ENCODE assay signal across 8 cellular contexts in genomic region chr12:4031703-4032291, GRCh38.
A peak's percentile ranks its signal among the peaks of the same experiment; 100 is the strongest.
DNase-seq lines count a peak whose midpoint lies in the region.

No MANE protein-coding gene starts in this region.

- no peaks in the 10 kb centered on the region for H3K27me3 ChIP-seq in CD8-positive, alpha-beta memory T cell (ENCODE audit: insufficient read depth, low read length, poor library complexity, severe bottlenecking)
- H3K27me3 ChIP-seq in SJCRH30 (no peaks in the 10 kb centered on the region), trophoblast cell (ENCODE audit: insufficient read depth, low read length) (no peaks in the 10 kb centered on the region)

- POLR2A ChIA-PET in CD8-positive, alpha-beta memory T cell (lab: Charles Lee): interaction anchor here (0.7 kb wide), 1 partner anchor 134 kb away, joined by 3 read pairs; no protein-coding TSS in a partner anchor

- no peak overlapping the region for H3K27ac ChIP-seq in CD8-positive, alpha-beta memory T cell (ENCODE audit: low read depth, low read length)
- peak overlapping the region; percentile 95 for H3K27ac ChIP-seq in SJCRH30
- peak overlapping the region; percentile 91 for H3K27ac ChIP-seq in trophoblast cell (ENCODE audit: low read depth, low read length)

- peaks cover 25% of the 10 kb centered on the region for H3K4me1 ChIP-seq in CD8-positive, alpha-beta memory T cell (ENCODE audit: insufficient read depth, low read length)
- H3K4me1 ChIP-seq in SJCRH30: peaks cover 57% of the 10 kb centered on the region
- peaks cover 26 to 30% of the 10 kb centered on the region in 2 experiments for H3K4me1 ChIP-seq in trophoblast cell (ENCODE audit: control insufficient read depth in 1 of 2, insufficient read depth in 2 of 2, low read length in 2 of 2)

- H4K91ac ChIP-seq in trophoblast cell (ENCODE audit: low read depth, low read length): peak overlapping the region; percentile 100

- peaks cover 4% of the 10 kb centered on the region for H3K79me2 ChIP-seq in trophoblast cell (ENCODE audit: control insufficient read depth, insufficient read depth, low read length, poor library complexity)

- H3K4me3 Mint-ChIP-seq in CD8-positive, alpha-beta memory T cell: peak overlapping the region; percentile 59 to 79 (median 69)

- peak overlapping the region; percentile 59 for H3K4ac ChIP-seq in trophoblast cell (ENCODE audit: low read depth, low read length)

- H2BK12ac ChIP-seq in trophoblast cell (ENCODE audit: low read length): peak overlapping the region; percentile 99

- peaks cover 0 to 2% (median 2%) of the 10 kb centered on the region in 3 donors for H3K36me3 Mint-ChIP-seq in CD8-positive, alpha-beta memory T cell

- no peaks in the 10 kb centered on the region for H3K36me3 ChIP-seq in CD8-positive, alpha-beta memory T cell (ENCODE audit: insufficient read depth, low read length)
- H3K36me3 ChIP-seq in SJCRH30 (no peaks in the 10 kb centered on the region), trophoblast cell (ENCODE audit: control insufficient read depth in 1 of 2, insufficient read depth in 2 of 2, low read length in 2 of 2) (no peaks in the 10 kb centered on the region)

- peaks cover 29 to 36% (median 33%) of the 10 kb centered on the region in 3 donors for H3K4me1 Mint-ChIP-seq in CD8-positive, alpha-beta memory T cell

- H2BK120ac ChIP-seq in trophoblast cell (ENCODE audit: insufficient read depth, low read length, poor library complexity): peak overlapping the region; percentile 100

- no peak overlapping the region for H3K4me2 ChIP-seq in trophoblast cell (ENCODE audit: low read length)

- H2AFZ ChIP-seq in trophoblast cell (ENCODE audit: insufficient read depth, low read length, poor library complexity): peak overlapping the region; percentile 58

- peak overlapping the region; percentile 27 for H3K4me3 ChIP-seq in CD8-positive, alpha-beta memory T cell (ENCODE audit: low read length)
- H3K4me3 ChIP-seq in SJCRH30: peak overlapping the region; percentile 43
- no peak overlapping the region for H3K4me3 ChIP-seq in trophoblast cell (ENCODE audit: low read depth, low read length)

- H3K23ac ChIP-seq in trophoblast cell (ENCODE audit: low read length): no peak overlapping the region

- peak overlapping the region; percentile 40 for H4K12ac ChIP-seq in trophoblast cell (ENCODE audit: low read depth, low read length)

- no peak for DNase-seq in CD8-positive, alpha-beta memory T cell
- DNase-seq in SJCRH30 (no peak), fibroblast of peridontal ligament (ENCODE audit: extremely low read depth) (peak; percentile 22), trophoblast cell (peak; percentile 21 to 25), hippocampal formation (lab: John Stamatoyannopoulos, UW) (no peak), NCI-H2107 treated with DMSO at 0.1 percent for 48 hours (lab: John Stamatoyannopoulos, UW; ENCODE audit: unreplicated experiment) (no peak), AG08396 (ENCODE audit: low spot score) (no peak)
- DNase-seq in activated effector memory CD4-positive, alpha-beta T cell treated with anti-CD3 and anti-CD28 coated beads, Interleukin-2, amount 50 U/mL, for 16 hours: no peak

- no peaks in the 10 kb centered on the region for H3K9me3 Mint-ChIP-seq in CD8-positive, alpha-beta memory T cell

- peak overlapping the region; percentile 98 for H4K8ac ChIP-seq in trophoblast cell (ENCODE audit: low read depth, low read length)

- H3K27me3 Mint-ChIP-seq in CD8-positive, alpha-beta memory T cell: peaks cover 0 to 7% of the 10 kb centered on the region in 2 donors

- H3K9ac ChIP-seq in trophoblast cell (ENCODE audit: low read length): peak overlapping the region; percentile 65

- peaks cover 53% of the 10 kb centered on the region for H3K79me1 ChIP-seq in trophoblast cell (ENCODE audit: low read length)

- peak overlapping the region; percentile 100 for H3K14ac ChIP-seq in trophoblast cell (ENCODE audit: low read length)

- H2BK5ac ChIP-seq in trophoblast cell (ENCODE audit: low read depth, low read length, poor library complexity): peak overlapping the region; percentile 99

- peak overlapping the region; percentile 98 for H3K18ac ChIP-seq in trophoblast cell (ENCODE audit: low read length)

- WGBS in trophoblast cell (ENCODE audit: extremely low coverage, insufficient coverage, insufficient read length): no CpG with 5 or more reads among the region's 30 CpGs

- H2AK5ac ChIP-seq in trophoblast cell (ENCODE audit: low read length): peak overlapping the region; percentile 72

- H3K9me3 ChIP-seq in CD8-positive, alpha-beta memory T cell (ENCODE audit: low read length): no peaks in the 10 kb centered on the region
- H3K9me3 ChIP-seq in SJCRH30 (replicated peaks) (no peaks in the 10 kb centered on the region), trophoblast cell (ENCODE audit: insufficient read depth, low read depth, low read length) (no peaks in the 10 kb centered on the region)

- peak overlapping the region in 1 of 8 donors; percentile 67 for H3K27ac Mint-ChIP-seq in CD8-positive, alpha-beta memory T cell

- CTCF ChIA-PET in CD8-positive, alpha-beta memory T cell (lab: Charles Lee): interaction anchor here (1.2 to 3.0 kb wide), 4 partner anchors 32 to 245 kb away, joined by 3 to 12 read pairs (median 4); no protein-coding TSS in a partner anchor

Comparison
In these comparisons a context has a peak if more than half of its experiments do, and no peak if none do; other contexts are left out.
1. DNase-seq: peak in fibroblast of peridontal ligament (single experiment) and trophoblast cell (2 of 2); none in CD8-positive, alpha-beta memory T cell (0 of 5), SJCRH30 (0 of 2), hippocampal formation (0 of 2), NCI-H2107 treated with DMSO at 0.1 percent for 48 hours (single experiment), AG08396 (single experiment) and activated effector memory CD4-positive, alpha-beta T cell treated with anti-CD3 and anti-CD28 coated beads, Interleukin-2, amount 50 U/mL, for 16 hours (single experiment).